ENCODE assay signal across 8 cellular contexts in the genomic region with DNA sequence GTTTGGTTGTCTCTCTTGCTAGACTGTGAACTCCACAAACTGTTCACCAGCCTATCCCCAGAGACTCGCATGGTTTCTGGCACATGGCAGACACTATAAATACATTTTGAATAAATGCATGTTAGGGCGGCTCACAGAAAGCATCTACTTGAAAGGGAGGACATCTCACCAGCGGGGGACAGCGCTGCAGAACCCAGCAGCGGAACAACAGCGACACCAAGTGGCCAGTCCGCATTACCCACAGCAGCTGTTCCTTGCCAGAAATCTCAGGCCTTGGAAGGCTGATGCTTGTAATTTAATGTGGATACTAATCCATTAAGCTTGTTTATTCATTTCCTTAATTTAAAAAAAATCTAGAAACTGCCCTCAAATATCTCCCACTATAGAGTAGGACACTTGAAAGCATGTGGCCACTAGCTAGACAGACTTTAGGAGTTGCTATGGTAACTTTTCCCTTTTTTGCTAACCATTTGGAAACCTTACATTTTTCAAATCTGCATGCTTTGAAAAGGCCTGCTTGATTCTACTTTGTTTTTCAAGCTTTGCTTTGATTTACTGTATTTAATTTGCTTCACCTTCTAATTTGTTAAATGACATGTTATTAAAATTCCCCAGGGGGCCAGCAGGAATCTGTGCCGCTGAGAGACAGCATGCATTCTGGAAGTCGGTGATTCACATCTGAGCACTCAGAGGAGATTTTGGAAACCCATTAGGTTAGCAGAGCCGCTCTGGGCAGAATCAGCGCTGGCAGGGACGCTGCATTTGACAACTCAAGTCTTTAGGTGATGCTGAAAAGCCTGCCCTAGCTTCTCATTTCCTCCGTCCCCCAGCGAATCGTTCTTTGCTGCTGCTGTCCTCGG.
DNase-seq lines count a peak whose midpoint lies in the region; ATAC-seq and TF ChIP-seq lines count a peak whose summit lies in the region.

No MANE protein-coding gene starts in this region.

- H4K20me1 ChIP-seq in H9 (ENCODE audit: control insufficient read depth, insufficient read depth, insufficient read length): no peaks in the 10 kb centered on the region

- no peak overlapping the region for H4K91ac ChIP-seq in H9 (ENCODE audit: insufficient read length, low read depth, low read length)

- no peak overlapping the region for H4K5ac ChIP-seq in H9 (ENCODE audit: insufficient read length, low read depth, low read length)

- no peak overlapping the region for H3K9ac ChIP-seq in H9 (ENCODE audit: extremely low read depth, insufficient read length, low read length)

- H3K4me1 ChIP-seq in H9 (ENCODE audit: insufficient read depth, low read length): no peaks in the 10 kb centered on the region

- no peak overlapping the region for H3K14ac ChIP-seq in H9 (ENCODE audit: insufficient read depth, low read length)

- no peak overlapping the region for H3K4me3 ChIP-seq in retinal pigment epithelial cell (ENCODE audit: low read length)

- H3K27me3 ChIP-seq in H9 (ENCODE audit: insufficient read depth, low read length): no peaks in the 10 kb centered on the region

- no peak overlapping the region for H2AK5ac ChIP-seq in H9 (ENCODE audit: insufficient read length, low read length)

- no peak overlapping the region for H3T11ph ChIP-seq in H9 (ENCODE audit: low read length)

- no peaks in the 10 kb centered on the region for H3K36me3 Mint-ChIP-seq in H9 (ENCODE audit: insufficient read depth in 1 of 3, low read depth in 3 of 3)
- no peaks in the 10 kb centered on the region for H3K36me3 Mint-ChIP-seq in activated naive CD8-positive, alpha-beta T cell treated with anti-CD3 and anti-CD28 coated beads, Interleukin-2, amount 50 U/mL, for 24 hours (ENCODE audit: low read depth)

- no peak overlapping the region; a peak in 2 of 7 replicates for H3K27ac Mint-ChIP-seq in H9
- H3K27ac Mint-ChIP-seq in activated naive CD8-positive, alpha-beta T cell treated with anti-CD3 and anti-CD28 coated beads, Interleukin-2, amount 50 U/mL, for 24 hours: no peak overlapping the region

- no CpG with 5 or more reads among the region's 16 CpGs for WGBS in H9 (ENCODE audit: extremely low coverage, insufficient read length, low lambda C conversion rate)

- H3K27ac ChIP-seq in H9 (ENCODE audit: insufficient read length, low read depth, low read length): no peak overlapping the region

- no peaks in the 10 kb centered on the region for H3K23me2 ChIP-seq in H9 (ENCODE audit: insufficient read length, low read depth, low read length, poor library complexity, severe bottlenecking)

- H3K27me3 Mint-ChIP-seq in H9 (ENCODE audit: low read depth): no peaks in the 10 kb centered on the region
- H3K27me3 Mint-ChIP-seq in activated naive CD8-positive, alpha-beta T cell treated with anti-CD3 and anti-CD28 coated beads, Interleukin-2, amount 50 U/mL, for 24 hours: peaks cover 7% of the 10 kb centered on the region

- no peaks in the 10 kb centered on the region for H3K9me3 ChIP-seq in H9 (ENCODE audit: control insufficient read depth, low read depth, low read length)

- H3K79me2 ChIP-seq in H9 (ENCODE audit: insufficient read depth, low read length): no peaks in the 10 kb centered on the region

- no peak overlapping the region for H2BK120ac ChIP-seq in H9 (ENCODE audit: low read depth, low read length, poor library complexity, severe bottlenecking)

- peaks cover 34 to 36% of the 10 kb centered on the region in 2 experiments for H3K4me1 Mint-ChIP-seq in H9
- H3K4me1 Mint-ChIP-seq in activated naive CD8-positive, alpha-beta T cell treated with anti-CD3 and anti-CD28 coated beads, Interleukin-2, amount 50 U/mL, for 24 hours: no peaks in the 10 kb centered on the region

- H3K79me1 ChIP-seq in H9 (ENCODE audit: insufficient read depth, low read depth, low read length, poor library complexity, severe bottlenecking): no peaks in the 10 kb centered on the region

- TF ChIP-seq CTCF in H9 (conservative IDR thresholded peaks at IDR 0.05) (peak; percentile 98), retinal pigment epithelial cell (conservative IDR thresholded peaks at IDR 0.05; ENCODE audit: low read depth, low read length) (peak; percentile 99)

- H4K8ac ChIP-seq in H9 (replicated peaks; ENCODE audit: insufficient read length, low read depth, low read length): no peak overlapping the region

- no peak overlapping the region for H3K4me3 Mint-ChIP-seq in H9
- H3K4me3 Mint-ChIP-seq in activated naive CD8-positive, alpha-beta T cell treated with anti-CD3 and anti-CD28 coated beads, Interleukin-2, amount 50 U/mL, for 24 hours: no peak overlapping the region

- peak; percentile 84 for DNase-seq in ELF-1 (ENCODE audit: low read depth, low spot score)
- DNase-seq in H9: peak; percentile 77
- DNase-seq in NCI-H1048 (lab: John Stamatoyannopoulos, UW): peak; percentile 44
- peak; percentile 63 for DNase-seq in T follicular helper cell (ENCODE audit: low read depth)
- DNase-seq in activated naive CD8-positive, alpha-beta T cell treated with anti-CD3 and anti-CD28 coated beads, Interleukin-2, amount 50 U/mL, for 24 hours: peak; percentile 80
- DNase-seq in left cardiac atrium: peak; percentile 69
- no peak for DNase-seq in retinal pigment epithelial cell (ENCODE audit: low read depth)
- DNase-seq in cortex of kidney (lab: John Stamatoyannopoulos, UW): no peak

- H2BK15ac ChIP-seq in H9 (ENCODE audit: low read depth, low read length): no peak overlapping the region

- peak; percentile 81 for ATAC-seq in activated naive CD8-positive, alpha-beta T cell treated with anti-CD3 and anti-CD28 coated beads, Interleukin-2, amount 50 U/mL, for 24 hours
- peak; percentile 88 to 90 for ATAC-seq in left cardiac atrium

- intact Hi-C loops in left cardiac atrium (cut with DNase I): loop anchor here (5.0 to 10.0 kb wide), 4 partner anchors 89 to 849 kb away; no protein-coding TSS in a partner anchor

- no peak overlapping the region for H2BK12ac ChIP-seq in H9 (ENCODE audit: insufficient read length, low read depth, low read length)

- H3K56ac ChIP-seq in H9 (ENCODE audit: insufficient read length, low read depth, low read length): no peak overlapping the region

- H2BK20ac ChIP-seq in H9 (ENCODE audit: low read depth, low read length, poor library complexity, severe bottlenecking): no peak overlapping the region

- no peak overlapping the region for H2BK5ac ChIP-seq in H9 (ENCODE audit: insufficient read length, low read length)

- no peaks in the 10 kb centered on the region for H3K9me3 Mint-ChIP-seq in H9
- no peaks in the 10 kb centered on the region for H3K9me3 Mint-ChIP-seq in activated naive CD8-positive, alpha-beta T cell treated with anti-CD3 and anti-CD28 coated beads, Interleukin-2, amount 50 U/mL, for 24 hours

- no peak overlapping the region for H3K23ac ChIP-seq in H9 (ENCODE audit: insufficient read length, low read depth, low read length)

- no peak overlapping the region for H3K4ac ChIP-seq in H9 (ENCODE audit: low read depth, low read length)

- no peak overlapping the region for H3K4me2 ChIP-seq in H9 (ENCODE audit: insufficient read depth, insufficient read length, low read length)

- no peak overlapping the region for H2AFZ ChIP-seq in H9 (ENCODE audit: low read length)

- H3K18ac ChIP-seq in H9 (ENCODE audit: insufficient read length, low read depth, low read length): no peak overlapping the region

Comparison
In these comparisons a context has a peak if more than half of its experiments do, and no peak if none do; other contexts are left out.
1. DNase-seq: peak in ELF-1 (single experiment), H9 (single experiment), NCI-H1048 (single experiment), T follicular helper cell (single experiment), activated naive CD8-positive, alpha-beta T cell treated with anti-CD3 and anti-CD28 coated beads, Interleukin-2, amount 50 U/mL, for 24 hours (single experiment) and left cardiac atrium (single experiment); none in retinal pigment epithelial cell (single experiment) and cortex of kidney (single experiment).